ENCODE assay signal across 8 cellular contexts in the genomic region with DNA sequence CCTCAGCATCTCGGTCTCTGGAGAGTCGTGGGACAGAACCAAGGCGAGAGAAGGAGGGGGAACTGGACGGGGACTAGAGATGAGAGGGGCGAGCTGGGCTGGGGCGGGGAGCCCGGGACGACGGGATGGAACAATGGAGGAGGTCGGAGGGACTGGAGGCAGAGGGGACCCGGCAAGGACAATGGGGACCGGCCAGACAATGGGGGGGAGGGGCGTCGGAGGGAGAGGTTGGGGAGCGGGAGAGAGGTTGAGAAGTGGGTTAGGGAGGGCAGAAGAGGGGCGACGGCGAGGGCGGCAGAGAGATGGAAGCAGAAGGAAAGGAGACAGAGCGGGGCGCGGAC. TPM values are rescaled to one million over a fixed set of nuclear protein-coding genes. Genes with fewer than 3 reads are reported as not detected.
DNase-seq lines count a peak whose midpoint lies in the region; ATAC-seq and TF ChIP-seq lines count a peak whose summit lies in the region.

No MANE protein-coding gene starts in this region.

- H3K27me3 Mint-ChIP-seq in activated naive CD8-positive, alpha-beta T cell treated with anti-CD3 and anti-CD28 coated beads, Interleukin-2, amount 10 ng/mL, durations not matched to agents 7 days and 5 days = peaks cover 75% of the 10 kb centered on the region

- H3K27me3 ChIP-seq in suprapubic skin = peaks cover 67% of the 10 kb centered on the region

- peaks cover 41% of the 10 kb centered on the region for H3K4me1 ChIP-seq in suprapubic skin

- ATAC-seq in activated naive CD8-positive, alpha-beta T cell treated with anti-CD3 and anti-CD28 coated beads, Interleukin-2, amount 10 ng/mL, durations not matched to agents 7 days and 5 days (ENCODE audit: low read depth) = no peak
- ATAC-seq in activated CD4-positive, CD25-positive, alpha-beta regulatory T cell treated with anti-CD3 and anti-CD28 coated beads, Interleukin-2, amount 50 U/mL, for 24 hours = no peak

- H3K27ac Mint-ChIP-seq in activated naive CD8-positive, alpha-beta T cell treated with anti-CD3 and anti-CD28 coated beads, Interleukin-2, amount 10 ng/mL, durations not matched to agents 7 days and 5 days = no peak overlapping the region

- H3K36me3 ChIP-seq in suprapubic skin = no peaks in the 10 kb centered on the region

- peak overlapping the region; percentile 79 for H3K4me3 Mint-ChIP-seq in activated naive CD8-positive, alpha-beta T cell treated with anti-CD3 and anti-CD28 coated beads, Interleukin-2, amount 10 ng/mL, durations not matched to agents 7 days and 5 days

- POLR2A ChIA-PET in activated naive CD8-positive, alpha-beta T cell treated with anti-CD3 and anti-CD28 coated beads, Interleukin-2, amount 10 ng/mL, durations not matched to agents 7 days and 5 days (lab: Charles Lee) = interaction anchor here (0.6 kb wide), 1 partner anchor 34 kb away, joined by 3 read pairs; no protein-coding TSS in a partner anchor

- no peaks in the 10 kb centered on the region for H3K36me3 Mint-ChIP-seq in activated naive CD8-positive, alpha-beta T cell treated with anti-CD3 and anti-CD28 coated beads, Interleukin-2, amount 10 ng/mL, durations not matched to agents 7 days and 5 days

- peaks cover 13% of the 10 kb centered on the region for H3K4me1 Mint-ChIP-seq in activated naive CD8-positive, alpha-beta T cell treated with anti-CD3 and anti-CD28 coated beads, Interleukin-2, amount 10 ng/mL, durations not matched to agents 7 days and 5 days

- TF ChIP-seq EP300 in suprapubic skin (IDR thresholded peaks at IDR 0.05) = no peak

- TF ChIP-seq CTCF in suprapubic skin (IDR thresholded peaks at IDR 0.05) = no peak

- DNase-seq in activated CD4-positive, alpha-beta T cell treated with anti-CD3 and anti-CD28 coated beads for 4 hours = peak; percentile 7 to 13
- DNase-seq in activated CD4-positive, alpha-beta T cell treated with anti-CD3 and anti-CD28 coated beads, Interleukin-2, amount 50 U/mL, for 4 hours = no peak
- no peak for DNase-seq in activated naive CD8-positive, alpha-beta T cell treated with anti-CD3 and anti-CD28 coated beads, Interleukin-2, amount 10 ng/mL, durations not matched to agents 7 days and 5 days
- DNase-seq in left kidney (ENCODE audit: low read depth, low spot score) (peak; percentile 41), suprapubic skin (ENCODE audit: low spot score in 2 of 2) (no peak), COLO668 (lab: John Stamatoyannopoulos, UW; ENCODE audit: unreplicated experiment) (no peak), GM19240 (ENCODE audit: insufficient read length, low spot score) (no peak)

- H3K27ac ChIP-seq in suprapubic skin = no peak overlapping the region

- H3K9me3 Mint-ChIP-seq in activated naive CD8-positive, alpha-beta T cell treated with anti-CD3 and anti-CD28 coated beads, Interleukin-2, amount 10 ng/mL, durations not matched to agents 7 days and 5 days = no peaks in the 10 kb centered on the region

- peak overlapping the region; percentile 53 for H3K4me3 ChIP-seq in suprapubic skin

- 2% methylated on average over 22 of the region's 22 CpGs for WGBS in suprapubic skin

- no peaks in the 10 kb centered on the region for H3K9me3 ChIP-seq in suprapubic skin

- TF ChIP-seq POLR2A in suprapubic skin (IDR thresholded peaks at IDR 0.05) = no peak

RNA-seq across cellular contexts. Expression of a gene that starts 0.7 kb away (rescaled TPM):
- under 1 TPM in 1 of 2 experiments, not detected in 1; 0.50 TPM for total RNA-seq in activated naive CD8-positive, alpha-beta T cell treated with anti-CD3 and anti-CD28 coated beads, Interleukin-2, amount 10 ng/mL, durations not matched to agents 7 days and 5 days
- 10 to 100 TPM; 18.1 to 26.8 (median 22.0) TPM for total RNA-seq in suprapubic skin

Comparison
In these comparisons a context has a peak if more than half of its experiments do, and no peak if none do; other contexts are left out.
1. DNase-seq: peak in activated CD4-positive, alpha-beta T cell treated with anti-CD3 and anti-CD28 coated beads for 4 hours (2 of 2) and left kidney (single experiment); none in activated CD4-positive, alpha-beta T cell treated with anti-CD3 and anti-CD28 coated beads, Interleukin-2, amount 50 U/mL, for 4 hours (0 of 2), activated naive CD8-positive, alpha-beta T cell treated with anti-CD3 and anti-CD28 coated beads, Interleukin-2, amount 10 ng/mL, durations not matched to agents 7 days and 5 days (single experiment), suprapubic skin (0 of 2), COLO668 (single experiment) and GM19240 (single experiment).
2. RNA of a gene that starts 0.7 kb away (total RNA-seq): 18.1 to 26.8 TPM in suprapubic skin; 0.50 TPM in activated naive CD8-positive, alpha-beta T cell treated with anti-CD3 and anti-CD28 coated beads, Interleukin-2, amount 10 ng/mL, durations not matched to agents 7 days and 5 days; every median in the first group is over 10 times any median in the second.